In the genomic region with DNA sequence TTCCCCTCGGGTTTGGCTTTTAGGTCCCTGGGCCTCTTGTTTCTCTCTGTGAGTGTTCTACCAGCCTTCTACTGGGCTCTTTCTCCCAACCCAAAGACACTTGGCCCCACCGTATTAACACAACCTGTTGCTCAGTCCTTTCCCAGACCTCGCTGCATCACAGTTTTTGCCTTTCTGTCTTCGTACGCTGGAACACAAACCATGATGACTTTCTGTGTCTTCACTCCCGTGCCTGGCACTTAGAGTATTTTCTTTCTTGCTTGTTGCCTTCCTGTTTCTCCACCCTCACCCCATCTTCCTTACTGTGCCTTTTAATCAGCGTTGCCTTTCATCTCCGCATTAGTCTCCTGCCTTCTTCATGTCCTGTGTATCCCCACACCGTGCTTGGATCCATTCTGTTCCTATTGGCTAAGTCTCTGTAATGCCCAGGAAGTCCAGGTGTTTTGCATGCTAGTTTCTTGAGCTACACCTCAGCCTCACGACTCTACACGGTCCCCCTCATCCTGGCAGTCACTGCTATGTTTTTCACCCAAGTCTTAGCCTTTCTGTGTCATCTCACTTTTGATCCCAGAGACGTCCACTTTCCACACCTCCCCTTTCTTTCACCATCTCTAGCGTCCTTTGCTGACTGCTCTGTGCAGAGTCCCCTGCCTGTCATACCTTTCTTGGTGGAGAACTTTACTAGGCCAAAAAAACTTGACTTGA, we compare ENCODE assay signal across 1 cellular context.
TF ChIP-seq lines count a peak whose summit lies in the region.

No MANE protein-coding gene starts in this region.

TF ChIP-seq in HepG2, 621 proteins besides CTCF, POLR2A, EP300 and RAD21:
- TF ChIP-seq, protein P1, sequence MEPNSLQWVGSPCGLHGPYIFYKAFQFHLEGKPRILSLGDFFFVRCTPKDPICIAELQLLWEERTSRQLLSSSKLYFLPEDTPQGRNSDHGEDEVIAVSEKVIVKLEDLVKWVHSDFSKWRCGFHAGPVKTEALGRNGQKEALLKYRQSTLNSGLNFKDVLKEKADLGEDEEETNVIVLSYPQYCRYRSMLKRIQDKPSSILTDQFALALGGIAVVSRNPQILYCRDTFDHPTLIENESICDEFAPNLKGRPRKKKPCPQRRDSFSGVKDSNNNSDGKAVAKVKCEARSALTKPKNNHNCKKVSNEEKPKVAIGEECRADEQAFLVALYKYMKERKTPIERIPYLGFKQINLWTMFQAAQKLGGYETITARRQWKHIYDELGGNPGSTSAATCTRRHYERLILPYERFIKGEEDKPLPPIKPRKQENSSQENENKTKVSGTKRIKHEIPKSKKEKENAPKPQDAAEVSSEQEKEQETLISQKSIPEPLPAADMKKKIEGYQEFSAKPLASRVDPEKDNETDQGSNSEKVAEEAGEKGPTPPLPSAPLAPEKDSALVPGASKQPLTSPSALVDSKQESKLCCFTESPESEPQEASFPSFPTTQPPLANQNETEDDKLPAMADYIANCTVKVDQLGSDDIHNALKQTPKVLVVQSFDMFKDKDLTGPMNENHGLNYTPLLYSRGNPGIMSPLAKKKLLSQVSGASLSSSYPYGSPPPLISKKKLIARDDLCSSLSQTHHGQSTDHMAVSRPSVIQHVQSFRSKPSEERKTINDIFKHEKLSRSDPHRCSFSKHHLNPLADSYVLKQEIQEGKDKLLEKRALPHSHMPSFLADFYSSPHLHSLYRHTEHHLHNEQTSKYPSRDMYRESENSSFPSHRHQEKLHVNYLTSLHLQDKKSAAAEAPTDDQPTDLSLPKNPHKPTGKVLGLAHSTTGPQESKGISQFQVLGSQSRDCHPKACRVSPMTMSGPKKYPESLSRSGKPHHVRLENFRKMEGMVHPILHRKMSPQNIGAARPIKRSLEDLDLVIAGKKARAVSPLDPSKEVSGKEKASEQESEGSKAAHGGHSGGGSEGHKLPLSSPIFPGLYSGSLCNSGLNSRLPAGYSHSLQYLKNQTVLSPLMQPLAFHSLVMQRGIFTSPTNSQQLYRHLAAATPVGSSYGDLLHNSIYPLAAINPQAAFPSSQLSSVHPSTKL (CRISPR knock-in tag; IDR thresholded peaks at IDR 0.05), result no peak
- TF ChIP-seq CHD2 (IDR thresholded peaks at IDR 0.05; ENCODE audit: low read depth, low read length) (no peak), TRIM24 (CRISPR knock-in tag; IDR thresholded peaks at IDR 0.05) (no peak), ZNF564 (CRISPR knock-in tag; IDR thresholded peaks at IDR 0.05) (no peak), ZNF264 (CRISPR knock-in tag; IDR thresholded peaks at IDR 0.05) (no peak), NRL (CRISPR knock-in tag; IDR thresholded peaks at IDR 0.05; ENCODE audit: borderline replicate concordance) (no peak), KMT2A (CRISPR knock-in tag; IDR thresholded peaks at IDR 0.05) (0 out of 2 replicates have a peak, but pooled peaks have one; percentile 10)
- TF ChIP-seq, protein P2, sequence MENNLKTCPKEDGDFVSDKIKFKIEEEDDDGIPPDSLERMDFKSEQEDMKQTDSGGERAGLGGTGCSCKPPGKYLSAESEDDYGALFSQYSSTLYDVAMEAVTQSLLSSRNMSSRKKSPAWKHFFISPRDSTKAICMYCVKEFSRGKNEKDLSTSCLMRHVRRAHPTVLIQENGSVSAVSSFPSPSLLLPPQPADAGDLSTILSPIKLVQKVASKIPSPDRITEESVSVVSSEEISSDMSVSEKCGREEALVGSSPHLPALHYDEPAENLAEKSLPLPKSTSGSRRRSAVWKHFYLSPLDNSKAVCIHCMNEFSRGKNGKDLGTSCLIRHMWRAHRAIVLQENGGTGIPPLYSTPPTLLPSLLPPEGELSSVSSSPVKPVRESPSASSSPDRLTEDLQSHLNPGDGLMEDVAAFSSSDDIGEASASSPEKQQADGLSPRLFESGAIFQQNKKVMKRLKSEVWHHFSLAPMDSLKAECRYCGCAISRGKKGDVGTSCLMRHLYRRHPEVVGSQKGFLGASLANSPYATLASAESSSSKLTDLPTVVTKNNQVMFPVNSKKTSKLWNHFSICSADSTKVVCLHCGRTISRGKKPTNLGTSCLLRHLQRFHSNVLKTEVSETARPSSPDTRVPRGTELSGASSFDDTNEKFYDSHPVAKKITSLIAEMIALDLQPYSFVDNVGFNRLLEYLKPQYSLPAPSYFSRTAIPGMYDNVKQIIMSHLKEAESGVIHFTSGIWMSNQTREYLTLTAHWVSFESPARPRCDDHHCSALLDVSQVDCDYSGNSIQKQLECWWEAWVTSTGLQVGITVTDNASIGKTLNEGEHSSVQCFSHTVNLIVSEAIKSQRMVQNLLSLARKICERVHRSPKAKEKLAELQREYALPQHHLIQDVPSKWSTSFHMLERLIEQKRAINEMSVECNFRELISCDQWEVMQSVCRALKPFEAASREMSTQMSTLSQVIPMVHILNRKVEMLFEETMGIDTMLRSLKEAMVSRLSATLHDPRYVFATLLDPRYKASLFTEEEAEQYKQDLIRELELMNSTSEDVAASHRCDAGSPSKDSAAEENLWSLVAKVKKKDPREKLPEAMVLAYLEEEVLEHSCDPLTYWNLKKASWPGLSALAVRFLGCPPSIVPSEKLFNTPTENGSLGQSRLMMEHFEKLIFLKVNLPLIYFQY (CRISPR knock-in tag; IDR thresholded peaks at IDR 0.05; ENCODE audit: borderline replicate concordance), result 0 out of 2 replicates have a peak, but pooled peaks have one; percentile 7
- TF ChIP-seq, protein P3, sequence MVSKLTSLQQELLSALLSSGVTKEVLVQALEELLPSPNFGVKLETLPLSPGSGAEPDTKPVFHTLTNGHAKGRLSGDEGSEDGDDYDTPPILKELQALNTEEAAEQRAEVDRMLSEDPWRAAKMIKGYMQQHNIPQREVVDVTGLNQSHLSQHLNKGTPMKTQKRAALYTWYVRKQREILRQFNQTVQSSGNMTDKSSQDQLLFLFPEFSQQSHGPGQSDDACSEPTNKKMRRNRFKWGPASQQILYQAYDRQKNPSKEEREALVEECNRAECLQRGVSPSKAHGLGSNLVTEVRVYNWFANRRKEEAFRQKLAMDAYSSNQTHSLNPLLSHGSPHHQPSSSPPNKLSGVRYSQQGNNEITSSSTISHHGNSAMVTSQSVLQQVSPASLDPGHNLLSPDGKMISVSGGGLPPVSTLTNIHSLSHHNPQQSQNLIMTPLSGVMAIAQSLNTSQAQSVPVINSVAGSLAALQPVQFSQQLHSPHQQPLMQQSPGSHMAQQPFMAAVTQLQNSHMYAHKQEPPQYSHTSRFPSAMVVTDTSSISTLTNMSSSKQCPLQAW (CRISPR knock-in tag; IDR thresholded peaks at IDR 0.05), result 0 out of 2 replicates have a peak, but pooled peaks have one; percentile 1
- TF ChIP-seq, protein P4, sequence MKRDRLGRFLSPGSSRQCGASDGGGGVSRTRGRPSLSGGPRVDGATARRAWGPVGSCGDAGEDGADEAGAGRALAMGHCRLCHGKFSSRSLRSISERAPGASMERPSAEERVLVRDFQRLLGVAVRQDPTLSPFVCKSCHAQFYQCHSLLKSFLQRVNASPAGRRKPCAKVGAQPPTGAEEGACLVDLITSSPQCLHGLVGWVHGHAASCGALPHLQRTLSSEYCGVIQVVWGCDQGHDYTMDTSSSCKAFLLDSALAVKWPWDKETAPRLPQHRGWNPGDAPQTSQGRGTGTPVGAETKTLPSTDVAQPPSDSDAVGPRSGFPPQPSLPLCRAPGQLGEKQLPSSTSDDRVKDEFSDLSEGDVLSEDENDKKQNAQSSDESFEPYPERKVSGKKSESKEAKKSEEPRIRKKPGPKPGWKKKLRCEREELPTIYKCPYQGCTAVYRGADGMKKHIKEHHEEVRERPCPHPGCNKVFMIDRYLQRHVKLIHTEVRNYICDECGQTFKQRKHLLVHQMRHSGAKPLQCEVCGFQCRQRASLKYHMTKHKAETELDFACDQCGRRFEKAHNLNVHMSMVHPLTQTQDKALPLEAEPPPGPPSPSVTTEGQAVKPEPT (CRISPR knock-in tag; IDR thresholded peaks at IDR 0.05; ENCODE audit: low read depth), result no peak
- TF ChIP-seq, protein P5, sequence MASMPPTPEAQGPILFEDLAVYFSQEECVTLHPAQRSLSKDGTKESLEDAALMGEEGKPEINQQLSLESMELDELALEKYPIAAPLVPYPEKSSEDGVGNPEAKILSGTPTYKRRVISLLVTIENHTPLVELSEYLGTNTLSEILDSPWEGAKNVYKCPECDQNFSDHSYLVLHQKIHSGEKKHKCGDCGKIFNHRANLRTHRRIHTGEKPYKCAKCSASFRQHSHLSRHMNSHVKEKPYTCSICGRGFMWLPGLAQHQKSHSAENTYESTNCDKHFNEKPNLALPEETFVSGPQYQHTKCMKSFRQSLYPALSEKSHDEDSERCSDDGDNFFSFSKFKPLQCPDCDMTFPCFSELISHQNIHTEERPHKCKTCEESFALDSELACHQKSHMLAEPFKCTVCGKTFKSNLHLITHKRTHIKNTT (CRISPR knock-in tag; IDR thresholded peaks at IDR 0.05), result no peak
- TF ChIP-seq, protein P6, sequence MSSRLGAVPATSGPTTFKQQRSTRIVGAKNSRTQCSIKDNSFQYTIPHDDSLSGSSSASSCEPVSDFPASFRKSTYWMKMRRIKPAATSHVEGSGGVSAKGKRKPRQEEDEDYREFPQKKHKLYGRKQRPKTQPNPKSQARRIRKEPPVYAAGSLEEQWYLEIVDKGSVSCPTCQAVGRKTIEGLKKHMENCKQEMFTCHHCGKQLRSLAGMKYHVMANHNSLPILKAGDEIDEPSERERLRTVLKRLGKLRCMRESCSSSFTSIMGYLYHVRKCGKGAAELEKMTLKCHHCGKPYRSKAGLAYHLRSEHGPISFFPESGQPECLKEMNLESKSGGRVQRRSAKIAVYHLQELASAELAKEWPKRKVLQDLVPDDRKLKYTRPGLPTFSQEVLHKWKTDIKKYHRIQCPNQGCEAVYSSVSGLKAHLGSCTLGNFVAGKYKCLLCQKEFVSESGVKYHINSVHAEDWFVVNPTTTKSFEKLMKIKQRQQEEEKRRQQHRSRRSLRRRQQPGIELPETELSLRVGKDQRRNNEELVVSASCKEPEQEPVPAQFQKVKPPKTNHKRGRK (CRISPR knock-in tag; IDR thresholded peaks at IDR 0.05), result no peak
